26 cellular contexts compared by ENCODE assay signal in the genomic region with DNA sequence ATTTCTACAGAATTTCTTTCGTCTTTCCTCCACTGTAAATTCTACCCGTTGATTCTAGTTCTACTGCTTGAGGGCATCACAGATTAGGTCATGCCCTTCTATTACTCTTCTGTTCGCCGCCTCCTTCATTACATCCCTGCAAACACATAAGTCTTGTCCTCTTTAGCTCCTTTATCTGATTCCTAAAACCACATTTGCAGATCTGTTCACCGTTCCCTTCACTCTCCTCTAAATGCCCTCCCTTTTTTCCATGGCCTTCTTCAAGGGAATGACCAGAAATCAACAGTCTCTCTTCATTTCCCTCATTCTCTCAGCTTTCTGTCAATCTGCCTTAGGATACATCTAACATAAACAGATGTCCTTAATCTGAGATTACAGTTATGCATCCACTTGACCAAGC. TPM values are rescaled to one million over a fixed set of nuclear protein-coding genes. Genes with fewer than 3 reads are reported as not detected.
"Had no signal": no experiment of that assay in that cellular context is flagged by ENCODE, and none has a peak within 500 bp of the region (broad histone marks: within the 10 kb centered on the region; RNA-seq: fewer than 3 reads in every experiment).

No MANE protein-coding gene starts in this region.

- H3K4me3 ChIP-seq: colonic mucosa, esophagus muscularis mucosa, lower lobe of right lung, prostate gland, right atrium auricular region, testis, tibial artery had no signal

- H3K27ac ChIP-seq: colonic mucosa, epithelial cell of prostate, esophagus muscularis mucosa, lower lobe of right lung, parathyroid adenoma, prostate gland, right atrium auricular region, testis, tibial artery had no signal

- H3K9me3 Mint-ChIP-seq: dendritic cell treated with granulocyte-macrophage colony-stimulating factor and Interleukin-4, amounts not matched to agents 40 ng/mL and 50 ng/mL, for 4 days; endodermal cell; naive thymus-derived CD8-positive, alpha-beta T cell; stimulated activated memory B cell treated with anti-CD40 and anti-IgM and Interleukin-4, amounts not matched to agents 10 μg/mL and 1 μg/mL and 100 μg/mL, for 72 hours had no signal

- DNase-seq: colonic mucosa; effector CD8-positive, alpha-beta T cell; endodermal cell; hypothalamus; immature natural killer cell; islet precursor cell; left ventricle myocardium superior; lower lobe of right lung; naive thymus-derived CD8-positive, alpha-beta T cell; stimulated activated CD4-positive, alpha-beta T cell treated with anti-CD3 and anti-CD28 coated beads, Interleukin-2, amount 100 ng/mL, for 24 hours; stimulated activated CD4-positive, alpha-beta T cell treated with anti-CD3 and anti-CD28 coated beads, Interleukin-4, amount 100 ng/mL, for 4 hours; stimulated activated naive CD8-positive, alpha-beta T cell treated with anti-CD3 and anti-CD28 coated beads, Interleukin-15, Interleukin-2, amounts not matched to agents 100 U/mL and 50 U/mL, for 24 hours; substantia nigra; testis; tibial artery had no signal

- H3K79me2 ChIP-seq: parathyroid adenoma had no signal

- H3K4me1 Mint-ChIP-seq: endodermal cell; immature natural killer cell; naive thymus-derived CD8-positive, alpha-beta T cell; stimulated activated memory B cell treated with anti-CD40 and anti-IgM and Interleukin-4, amounts not matched to agents 10 μg/mL and 1 μg/mL and 100 μg/mL, for 72 hours had no signal

- H3K27me3 ChIP-seq: colonic mucosa, esophagus muscularis mucosa, right atrium auricular region, testis, tibial artery had no signal

- H3K4me1 ChIP-seq: colonic mucosa, lower lobe of right lung, parathyroid adenoma, prostate gland, right atrium auricular region, testis, tibial artery had no signal

- H3K4me3 Mint-ChIP-seq: dendritic cell treated with granulocyte-macrophage colony-stimulating factor and Interleukin-4, amounts not matched to agents 40 ng/mL and 50 ng/mL, for 4 days; endodermal cell; immature natural killer cell; naive thymus-derived CD8-positive, alpha-beta T cell; stimulated activated memory B cell treated with anti-CD40 and anti-IgM and Interleukin-4, amounts not matched to agents 10 μg/mL and 1 μg/mL and 100 μg/mL, for 72 hours; type B pancreatic cell had no signal

- H2AFZ ChIP-seq: parathyroid adenoma had no signal

- H3K27me3 Mint-ChIP-seq: dendritic cell treated with granulocyte-macrophage colony-stimulating factor and Interleukin-4, amounts not matched to agents 40 ng/mL and 50 ng/mL, for 4 days had no signal

- H3K36me3 Mint-ChIP-seq: immature natural killer cell; naive thymus-derived CD8-positive, alpha-beta T cell; stimulated activated memory B cell treated with anti-CD40 and anti-IgM and Interleukin-4, amounts not matched to agents 10 μg/mL and 1 μg/mL and 100 μg/mL, for 72 hours; type B pancreatic cell had no signal

- H3K36me3 ChIP-seq: colonic mucosa, lower lobe of right lung, prostate gland, right atrium auricular region, tibial artery had no signal

- H3K27ac Mint-ChIP-seq: dendritic cell treated with granulocyte-macrophage colony-stimulating factor and Interleukin-4, amounts not matched to agents 40 ng/mL and 50 ng/mL, for 4 days; endodermal cell; immature natural killer cell; stimulated activated memory B cell treated with anti-CD40 and anti-IgM and Interleukin-4, amounts not matched to agents 10 μg/mL and 1 μg/mL and 100 μg/mL, for 72 hours; type B pancreatic cell had no signal

- H3K9me3 ChIP-seq: colonic mucosa, esophagus muscularis mucosa, lower lobe of right lung, prostate gland, right atrium auricular region, testis, tibial artery had no signal

- H3K9ac ChIP-seq: parathyroid adenoma had no signal

- ATAC-seq: left ventricle myocardium superior; lower lobe of right lung; naive thymus-derived CD8-positive, alpha-beta T cell; sciatic nerve; stimulated activated memory B cell treated with anti-CD40 and anti-IgM and Interleukin-4, amounts not matched to agents 10 μg/mL and 1 μg/mL and 100 μg/mL, for 72 hours; stimulated activated naive CD8-positive, alpha-beta T cell treated with anti-CD3 and anti-CD28 coated beads, Interleukin-15, Interleukin-2, amounts not matched to agents 100 U/mL and 50 U/mL, for 24 hours had no signal

RNA-seq across cellular contexts. Expression of gene BTC, which starts 43.1 kb away (rescaled TPM):
- total RNA-seq: frontal cortex; naive thymus-derived CD8-positive, alpha-beta T cell had no signal
- polyA plus RNA-seq: immature natural killer cell; naive thymus-derived CD8-positive, alpha-beta T cell; neural cell had no signal
